In genomic region chr17:79721993-79722671, GRCh38 we compare ENCODE assay signal across 1 cellular context.
A peak's percentile ranks its signal among the peaks of the same experiment; 100 is the strongest.
TF ChIP-seq lines count a peak whose summit lies in the region.

No MANE protein-coding gene starts in this region.

TF ChIP-seq in HepG2, 621 proteins besides CTCF, POLR2A, EP300 and RAD21 (continued from another document and continues in another):
- TF ChIP-seq ZNF777 (CRISPR knock-in tag; IDR thresholded peaks at IDR 0.05) (no peak), DRAP1 (CRISPR knock-in tag; IDR thresholded peaks at IDR 0.05) (peak; percentile 38; the same call in 1 of the 2 replicates), TOPORS (CRISPR knock-in tag; IDR thresholded peaks at IDR 0.05) (no peak), MBD4 (IDR thresholded peaks at IDR 0.05; ENCODE audit: borderline replicate concordance, low read length) (no peak), HMG20B (CRISPR knock-in tag; conservative IDR thresholded peaks at IDR 0.05) (no peak), ZSCAN20 (CRISPR knock-in tag; IDR thresholded peaks at IDR 0.05; ENCODE audit: borderline replicate concordance) (no peak), ZNF749 (CRISPR knock-in tag; IDR thresholded peaks at IDR 0.05; ENCODE audit: borderline replicate concordance) (no peak), THAP11 (CRISPR knock-in tag; IDR thresholded peaks at IDR 0.05) (peak; percentile 76), ZNF253 (CRISPR knock-in tag; IDR thresholded peaks at IDR 0.05; ENCODE audit: borderline replicate concordance) (no peak), ZNF329 (CRISPR knock-in tag; IDR thresholded peaks at IDR 0.05; ENCODE audit: low read depth) (no peak), AKAP8 (CRISPR knock-in tag; IDR thresholded peaks at IDR 0.05) (no peak), ARID2 (CRISPR knock-in tag; IDR thresholded peaks at IDR 0.05; ENCODE audit: borderline replicate concordance) (no peak), SIN3A (IDR thresholded peaks at IDR 0.05; ENCODE audit: borderline replicate concordance, low read depth, low read length) (no peak), TRIM24 (CRISPR knock-in tag; IDR thresholded peaks at IDR 0.05) (no peak), DDIT3 (CRISPR knock-in tag; IDR thresholded peaks at IDR 0.05) (no peak), YEATS2 (CRISPR knock-in tag; IDR thresholded peaks at IDR 0.05; ENCODE audit: borderline replicate concordance) (no peak), SP1 (IDR thresholded peaks at IDR 0.05) (no peak), SP1 (CRISPR knock-in tag; IDR thresholded peaks at IDR 0.05) (no peak), CREBL2 (CRISPR knock-in tag; IDR thresholded peaks at IDR 0.05; ENCODE audit: borderline replicate concordance) (no peak), PHF21A (CRISPR knock-in tag; IDR thresholded peaks at IDR 0.05) (0 out of 2 replicates have a peak, but pooled peaks have one; percentile 36), ZNF10 (CRISPR knock-in tag; IDR thresholded peaks at IDR 0.05; ENCODE audit: borderline replicate concordance, low read depth) (no peak), ZNF44 (CRISPR knock-in tag; IDR thresholded peaks at IDR 0.05) (no peak), ZNF547 (CRISPR knock-in tag; IDR thresholded peaks at IDR 0.05) (no peak), ZNF451 (CRISPR knock-in tag; IDR thresholded peaks at IDR 0.05) (no peak; the same call in 1 of the 2 replicates), AGO2 (optimal IDR thresholded peaks at IDR 0.05; ENCODE audit: low read depth, low read length) (no peak), BORCS8-MEF2B (CRISPR knock-in tag; IDR thresholded peaks at IDR 0.05) (no peak), PRMT3 (CRISPR knock-in tag; IDR thresholded peaks at IDR 0.05; ENCODE audit: borderline replicate concordance, low read depth) (no peak), ZFAT (CRISPR knock-in tag; conservative IDR thresholded peaks at IDR 0.05) (no peak), ZBTB25 (CRISPR knock-in tag; IDR thresholded peaks at IDR 0.05) (0 out of 2 replicates have a peak, but pooled peaks have one; percentile 31), TEAD3 (CRISPR knock-in tag; optimal IDR thresholded peaks at IDR 0.05; ENCODE audit: borderline replicate concordance) (peak; percentile 28), KMT2A (CRISPR knock-in tag; IDR thresholded peaks at IDR 0.05) (no peak), EHMT2 (IDR thresholded peaks at IDR 0.05; ENCODE audit: borderline replicate concordance, low read depth, low read length) (no peak)
- TF ChIP-seq, protein P1, sequence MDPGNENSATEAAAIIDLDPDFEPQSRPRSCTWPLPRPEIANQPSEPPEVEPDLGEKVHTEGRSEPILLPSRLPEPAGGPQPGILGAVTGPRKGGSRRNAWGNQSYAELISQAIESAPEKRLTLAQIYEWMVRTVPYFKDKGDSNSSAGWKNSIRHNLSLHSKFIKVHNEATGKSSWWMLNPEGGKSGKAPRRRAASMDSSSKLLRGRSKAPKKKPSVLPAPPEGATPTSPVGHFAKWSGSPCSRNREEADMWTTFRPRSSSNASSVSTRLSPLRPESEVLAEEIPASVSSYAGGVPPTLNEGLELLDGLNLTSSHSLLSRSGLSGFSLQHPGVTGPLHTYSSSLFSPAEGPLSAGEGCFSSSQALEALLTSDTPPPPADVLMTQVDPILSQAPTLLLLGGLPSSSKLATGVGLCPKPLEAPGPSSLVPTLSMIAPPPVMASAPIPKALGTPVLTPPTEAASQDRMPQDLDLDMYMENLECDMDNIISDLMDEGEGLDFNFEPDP (CRISPR knock-in tag; conservative IDR thresholded peaks at IDR 0.05), result no peak
- TF ChIP-seq, protein P2, sequence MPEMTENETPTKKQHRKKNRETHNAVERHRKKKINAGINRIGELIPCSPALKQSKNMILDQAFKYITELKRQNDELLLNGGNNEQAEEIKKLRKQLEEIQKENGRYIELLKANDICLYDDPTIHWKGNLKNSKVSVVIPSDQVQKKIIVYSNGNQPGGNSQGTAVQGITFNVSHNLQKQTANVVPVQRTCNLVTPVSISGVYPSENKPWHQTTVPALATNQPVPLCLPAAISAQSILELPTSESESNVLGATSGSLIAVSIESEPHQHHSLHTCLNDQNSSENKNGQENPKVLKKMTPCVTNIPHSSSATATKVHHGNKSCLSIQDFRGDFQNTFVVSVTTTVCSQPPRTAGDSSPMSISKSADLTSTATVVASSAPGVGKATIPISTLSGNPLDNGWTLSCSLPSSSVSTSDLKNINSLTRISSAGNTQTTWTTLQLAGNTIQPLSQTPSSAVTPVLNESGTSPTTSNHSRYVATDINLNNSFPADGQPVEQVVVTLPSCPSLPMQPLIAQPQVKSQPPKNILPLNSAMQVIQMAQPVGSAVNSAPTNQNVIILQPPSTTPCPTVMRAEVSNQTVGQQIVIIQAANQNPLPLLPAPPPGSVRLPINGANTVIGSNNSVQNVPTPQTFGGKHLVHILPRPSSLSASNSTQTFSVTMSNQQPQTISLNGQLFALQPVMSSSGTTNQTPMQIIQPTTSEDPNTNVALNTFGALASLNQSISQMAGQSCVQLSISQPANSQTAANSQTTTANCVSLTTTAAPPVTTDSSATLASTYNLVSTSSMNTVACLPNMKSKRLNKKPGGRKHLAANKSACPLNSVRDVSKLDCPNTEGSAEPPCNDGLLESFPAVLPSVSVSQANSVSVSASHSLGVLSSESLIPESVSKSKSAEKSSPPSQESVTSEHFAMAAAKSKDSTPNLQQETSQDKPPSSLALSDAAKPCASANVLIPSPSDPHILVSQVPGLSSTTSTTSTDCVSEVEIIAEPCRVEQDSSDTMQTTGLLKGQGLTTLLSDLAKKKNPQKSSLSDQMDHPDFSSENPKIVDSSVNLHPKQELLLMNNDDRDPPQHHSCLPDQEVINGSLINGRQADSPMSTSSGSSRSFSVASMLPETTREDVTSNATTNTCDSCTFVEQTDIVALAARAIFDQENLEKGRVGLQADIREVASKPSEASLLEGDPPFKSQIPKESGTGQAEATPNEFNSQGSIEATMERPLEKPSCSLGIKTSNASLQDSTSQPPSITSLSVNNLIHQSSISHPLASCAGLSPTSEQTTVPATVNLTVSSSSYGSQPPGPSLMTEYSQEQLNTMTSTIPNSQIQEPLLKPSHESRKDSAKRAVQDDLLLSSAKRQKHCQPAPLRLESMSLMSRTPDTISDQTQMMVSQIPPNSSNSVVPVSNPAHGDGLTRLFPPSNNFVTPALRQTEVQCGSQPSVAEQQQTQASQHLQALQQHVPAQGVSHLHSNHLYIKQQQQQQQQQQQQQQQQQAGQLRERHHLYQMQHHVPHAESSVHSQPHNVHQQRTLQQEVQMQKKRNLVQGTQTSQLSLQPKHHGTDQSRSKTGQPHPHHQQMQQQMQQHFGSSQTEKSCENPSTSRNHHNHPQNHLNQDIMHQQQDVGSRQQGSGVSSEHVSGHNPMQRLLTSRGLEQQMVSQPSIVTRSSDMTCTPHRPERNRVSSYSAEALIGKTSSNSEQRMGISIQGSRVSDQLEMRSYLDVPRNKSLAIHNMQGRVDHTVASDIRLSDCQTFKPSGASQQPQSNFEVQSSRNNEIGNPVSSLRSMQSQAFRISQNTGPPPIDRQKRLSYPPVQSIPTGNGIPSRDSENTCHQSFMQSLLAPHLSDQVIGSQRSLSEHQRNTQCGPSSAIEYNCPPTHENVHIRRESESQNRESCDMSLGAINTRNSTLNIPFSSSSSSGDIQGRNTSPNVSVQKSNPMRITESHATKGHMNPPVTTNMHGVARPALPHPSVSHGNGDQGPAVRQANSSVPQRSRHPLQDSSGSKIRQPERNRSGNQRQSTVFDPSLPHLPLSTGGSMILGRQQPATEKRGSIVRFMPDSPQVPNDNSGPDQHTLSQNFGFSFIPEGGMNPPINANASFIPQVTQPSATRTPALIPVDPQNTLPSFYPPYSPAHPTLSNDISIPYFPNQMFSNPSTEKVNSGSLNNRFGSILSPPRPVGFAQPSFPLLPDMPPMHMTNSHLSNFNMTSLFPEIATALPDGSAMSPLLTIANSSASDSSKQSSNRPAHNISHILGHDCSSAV (CRISPR knock-in tag; IDR thresholded peaks at IDR 0.05; ENCODE audit: borderline replicate concordance), result no peak
- TF ChIP-seq, protein P3, sequence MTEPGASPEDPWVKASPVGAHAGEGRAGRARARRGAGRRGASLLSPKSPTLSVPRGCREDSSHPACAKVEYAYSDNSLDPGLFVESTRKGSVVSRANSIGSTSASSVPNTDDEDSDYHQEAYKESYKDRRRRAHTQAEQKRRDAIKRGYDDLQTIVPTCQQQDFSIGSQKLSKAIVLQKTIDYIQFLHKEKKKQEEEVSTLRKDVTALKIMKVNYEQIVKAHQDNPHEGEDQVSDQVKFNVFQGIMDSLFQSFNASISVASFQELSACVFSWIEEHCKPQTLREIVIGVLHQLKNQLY (CRISPR knock-in tag; IDR thresholded peaks at IDR 0.05), result no peak
- TF ChIP-seq, protein P4, sequence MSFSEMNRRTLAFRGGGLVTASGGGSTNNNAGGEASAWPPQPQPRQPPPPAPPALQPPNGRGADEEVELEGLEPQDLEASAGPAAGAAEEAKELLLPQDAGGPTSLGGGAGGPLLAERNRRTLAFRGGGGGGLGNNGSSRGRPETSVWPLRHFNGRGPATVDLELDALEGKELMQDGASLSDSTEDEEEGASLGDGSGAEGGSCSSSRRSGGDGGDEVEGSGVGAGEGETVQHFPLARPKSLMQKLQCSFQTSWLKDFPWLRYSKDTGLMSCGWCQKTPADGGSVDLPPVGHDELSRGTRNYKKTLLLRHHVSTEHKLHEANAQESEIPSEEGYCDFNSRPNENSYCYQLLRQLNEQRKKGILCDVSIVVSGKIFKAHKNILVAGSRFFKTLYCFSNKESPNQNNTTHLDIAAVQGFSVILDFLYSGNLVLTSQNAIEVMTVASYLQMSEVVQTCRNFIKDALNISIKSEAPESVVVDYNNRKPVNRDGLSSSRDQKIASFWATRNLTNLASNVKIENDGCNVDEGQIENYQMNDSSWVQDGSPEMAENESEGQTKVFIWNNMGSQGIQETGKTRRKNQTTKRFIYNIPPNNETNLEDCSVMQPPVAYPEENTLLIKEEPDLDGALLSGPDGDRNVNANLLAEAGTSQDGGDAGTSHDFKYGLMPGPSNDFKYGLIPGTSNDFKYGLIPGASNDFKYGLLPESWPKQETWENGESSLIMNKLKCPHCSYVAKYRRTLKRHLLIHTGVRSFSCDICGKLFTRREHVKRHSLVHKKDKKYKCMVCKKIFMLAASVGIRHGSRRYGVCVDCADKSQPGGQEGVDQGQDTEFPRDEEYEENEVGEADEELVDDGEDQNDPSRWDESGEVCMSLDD (CRISPR knock-in tag; IDR thresholded peaks at IDR 0.05; ENCODE audit: borderline replicate concordance), result no peak
- TF ChIP-seq, protein P5, sequence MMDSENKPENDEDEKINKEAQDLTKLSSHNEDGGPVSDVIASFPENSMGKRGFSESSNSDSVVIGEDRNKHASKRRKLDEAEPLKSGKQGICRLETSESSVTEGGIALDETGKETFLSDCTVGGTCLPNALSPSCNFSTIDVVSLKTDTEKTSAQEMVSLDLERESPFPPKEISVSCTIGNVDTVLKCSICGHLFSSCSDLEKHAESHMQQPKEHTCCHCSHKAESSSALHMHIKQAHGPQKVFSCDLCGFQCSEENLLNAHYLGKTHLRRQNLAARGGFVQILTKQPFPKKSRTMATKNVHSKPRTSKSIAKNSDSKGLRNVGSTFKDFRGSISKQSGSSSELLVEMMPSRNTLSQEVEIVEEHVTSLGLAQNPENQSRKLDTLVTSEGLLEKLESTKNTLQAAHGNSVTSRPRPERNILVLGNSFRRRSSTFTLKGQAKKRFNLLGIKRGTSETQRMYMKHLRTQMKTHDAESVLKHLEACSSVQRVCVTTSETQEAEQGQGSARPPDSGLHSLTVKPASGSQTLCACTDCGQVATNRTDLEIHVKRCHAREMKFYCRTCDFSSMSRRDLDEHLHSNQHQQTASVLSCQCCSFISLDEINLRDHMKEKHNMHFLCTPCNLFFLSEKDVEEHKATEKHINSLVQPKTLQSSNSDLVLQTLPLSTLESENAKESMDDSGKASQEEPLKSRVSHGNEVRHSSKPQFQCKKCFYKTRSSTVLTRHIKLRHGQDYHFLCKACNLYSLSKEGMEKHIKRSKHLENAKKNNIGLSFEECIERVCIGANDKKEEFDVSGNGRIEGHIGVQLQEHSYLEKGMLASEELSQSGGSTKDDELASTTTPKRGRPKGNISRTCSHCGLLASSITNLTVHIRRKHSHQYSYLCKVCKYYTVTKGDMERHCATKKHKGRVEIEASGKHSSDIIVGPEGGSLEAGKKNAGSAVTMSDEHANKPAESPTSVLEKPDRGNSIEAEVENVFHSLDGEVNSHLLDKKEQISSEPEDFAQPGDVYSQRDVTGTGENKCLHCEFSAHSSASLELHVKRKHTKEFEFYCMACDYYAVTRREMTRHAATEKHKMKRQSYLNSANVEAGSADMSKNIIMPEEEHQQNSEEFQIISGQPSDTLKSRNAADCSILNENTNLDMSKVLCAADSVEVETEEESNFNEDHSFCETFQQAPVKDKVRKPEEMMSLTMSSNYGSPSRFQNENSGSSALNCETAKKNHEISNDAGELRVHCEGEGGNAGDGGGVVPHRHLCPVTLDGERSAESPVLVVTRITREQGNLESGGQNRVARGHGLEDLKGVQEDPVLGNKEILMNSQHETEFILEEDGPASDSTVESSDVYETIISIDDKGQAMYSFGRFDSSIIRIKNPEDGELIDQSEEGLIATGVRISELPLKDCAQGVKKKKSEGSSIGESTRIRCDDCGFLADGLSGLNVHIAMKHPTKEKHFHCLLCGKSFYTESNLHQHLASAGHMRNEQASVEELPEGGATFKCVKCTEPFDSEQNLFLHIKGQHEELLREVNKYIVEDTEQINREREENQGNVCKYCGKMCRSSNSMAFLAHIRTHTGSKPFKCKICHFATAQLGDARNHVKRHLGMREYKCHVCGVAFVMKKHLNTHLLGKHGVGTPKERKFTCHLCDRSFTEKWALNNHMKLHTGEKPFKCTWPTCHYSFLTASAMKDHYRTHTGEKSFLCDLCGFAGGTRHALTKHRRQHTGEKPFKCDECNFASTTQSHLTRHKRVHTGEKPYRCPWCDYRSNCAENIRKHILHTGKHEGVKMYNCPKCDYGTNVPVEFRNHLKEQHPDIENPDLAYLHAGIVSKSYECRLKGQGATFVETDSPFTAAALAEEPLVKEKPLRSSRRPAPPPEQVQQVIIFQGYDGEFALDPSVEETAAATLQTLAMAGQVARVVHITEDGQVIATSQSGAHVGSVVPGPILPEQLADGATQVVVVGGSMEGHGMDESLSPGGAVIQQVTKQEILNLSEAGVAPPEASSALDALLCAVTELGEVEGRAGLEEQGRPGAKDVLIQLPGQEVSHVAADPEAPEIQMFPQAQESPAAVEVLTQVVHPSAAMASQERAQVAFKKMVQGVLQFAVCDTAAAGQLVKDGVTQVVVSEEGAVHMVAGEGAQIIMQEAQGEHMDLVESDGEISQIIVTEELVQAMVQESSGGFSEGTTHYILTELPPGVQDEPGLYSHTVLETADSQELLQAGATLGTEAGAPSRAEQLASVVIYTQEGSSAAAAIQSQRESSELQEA (CRISPR knock-in tag; IDR thresholded peaks at IDR 0.05; ENCODE audit: not compliant biosample characterization), result no peak
